11 cellular contexts compared by ENCODE assay signal in the genomic region with DNA sequence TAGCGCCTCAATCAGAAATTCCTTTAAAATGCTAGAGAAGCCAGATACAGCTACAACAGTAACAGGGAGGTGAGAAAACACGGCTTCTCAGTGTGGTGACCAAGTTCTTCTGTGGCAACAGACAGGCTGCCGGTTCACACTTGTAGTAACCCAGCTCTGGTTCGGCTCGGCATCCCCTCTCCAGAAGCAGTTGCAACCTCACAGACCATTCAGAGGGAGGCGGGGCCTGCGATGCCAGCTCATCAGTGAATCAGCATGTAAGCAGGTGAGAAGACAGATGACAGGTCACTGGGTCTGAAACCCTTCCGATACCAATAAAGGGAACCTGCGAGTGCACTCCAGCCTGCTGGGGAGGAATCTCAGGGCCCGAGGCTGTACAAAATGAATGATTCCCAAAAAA.
DNase-seq lines count a peak whose midpoint lies in the region; ATAC-seq and TF ChIP-seq lines count a peak whose summit lies in the region.
"Had no signal": no experiment of that assay in that cellular context is flagged by ENCODE, and none has a peak within 500 bp of the region (broad histone marks: within the 10 kb centered on the region; RNA-seq: fewer than 3 reads in every experiment).

No MANE protein-coding gene starts in this region.

- H2BK15ac ChIP-seq in neuronal stem cell (ENCODE audit: low read length): no peak overlapping the region

- ATAC-seq in HG03442 (IDR thresholded peaks at IDR 0.05; ENCODE audit: unreplicated experiment): no peak
- no peak for ATAC-seq in left colon
- ATAC-seq: activated naive CD8-positive, alpha-beta T cell treated with anti-CD3 and anti-CD28 coated beads, Interleukin-2, amount 50 U/mL, for 24 hours had no signal

- no peaks in the 10 kb centered on the region for H3K9me2 ChIP-seq in GM23248 (ENCODE audit: insufficient read depth)

- no peak overlapping the region for H2BK120ac ChIP-seq in neuronal stem cell (ENCODE audit: low read depth, low read length)

- H4K8ac ChIP-seq in neuronal stem cell (ENCODE audit: low read depth, low read length): no peak overlapping the region

- TF ChIP-seq CTCF in fibroblast of lung (conservative IDR thresholded peaks at IDR 0.05 in 1 of 2, IDR thresholded peaks at IDR 0.05 in 1 of 2; ENCODE audit: low read depth in 1 of 2, low read length in 2 of 2): no peak

- intact Hi-C loops in left colon (cut with DNase I, micrococcal nuclease): no loop called here

- H3K4me3 ChIP-seq in GM23248: no peak overlapping the region
- H3K4me3 ChIP-seq in fibroblast of lung (replicated peaks in 1 of 4; ENCODE audit: control extremely low read depth in 1 of 4, insufficient read depth in 1 of 4, low read depth in 3 of 4, low read length in 4 of 4): no peak overlapping the region
- H3K4me3 ChIP-seq in neuronal stem cell (ENCODE audit: low read length in 2 of 2): no peak overlapping the region

- no peaks in the 10 kb centered on the region for H3F3A ChIP-seq in GM23248 (ENCODE audit: insufficient read depth)

- H3K23ac ChIP-seq in neuronal stem cell (ENCODE audit: low read depth, low read length, poor library complexity): no peak overlapping the region

- 16 to 17% methylated on average over 10 of the region's 10 CpGs for WGBS in GM23248 (ENCODE audit: low coverage in 1 of 2, low lambda C conversion rate in 2 of 2, missing lambda C conversion rate in 2 of 2), 2 experiments
- no CpG with 5 or more reads among the region's 10 CpGs for WGBS in neuronal stem cell (ENCODE audit: extremely low coverage in 2 of 2, insufficient read length in 2 of 2, insufficient replicate concordance in 1 of 2), 2 donors

- H3K27ac ChIP-seq in GM23248 (no peak overlapping the region), fibroblast of lung (ENCODE audit: insufficient read depth, low read length) (no peak overlapping the region), neuronal stem cell (replicated peaks; ENCODE audit: low read length) (no peak overlapping the region)

- H2AFZ ChIP-seq in GM23248: no peak overlapping the region
- no peak overlapping the region for H2AFZ ChIP-seq in fibroblast of lung (ENCODE audit: low read length)
- H2AFZ ChIP-seq in neuronal stem cell (ENCODE audit: low read length): peak overlapping the region; percentile 79

- no peak overlapping the region for H2BK12ac ChIP-seq in neuronal stem cell (ENCODE audit: low read length)

- no peaks in the 10 kb centered on the region for H3K9me3 ChIP-seq in GM23248 (ENCODE audit: low read depth)
- H3K9me3 ChIP-seq in fibroblast of lung (ENCODE audit: control insufficient read depth, insufficient read depth, low read depth, low read length): no peaks in the 10 kb centered on the region
- no peaks in the 10 kb centered on the region for H3K9me3 ChIP-seq in neuronal stem cell (replicated peaks in 1 of 2; ENCODE audit: control insufficient read depth in 2 of 2, insufficient read depth in 1 of 2, low read depth in 1 of 2, low read length in 2 of 2)

- no peaks in the 10 kb centered on the region for H3K36me3 ChIP-seq in GM23248 (ENCODE audit: low read depth)
- no peaks in the 10 kb centered on the region for H3K36me3 ChIP-seq in fibroblast of lung (ENCODE audit: control insufficient read depth, insufficient read depth, low read length)
- H3K36me3 ChIP-seq in neuronal stem cell (replicated peaks in 1 of 2; ENCODE audit: control insufficient read depth in 2 of 2, insufficient read depth in 2 of 2, low read length in 2 of 2): no peaks in the 10 kb centered on the region

- no peak overlapping the region for H2AK5ac ChIP-seq in neuronal stem cell (ENCODE audit: low read depth, low read length)

- H2BK5ac ChIP-seq in neuronal stem cell (ENCODE audit: low read length): no peak overlapping the region

- H3K9ac ChIP-seq in GM23248 (no peak overlapping the region), fibroblast of lung (ENCODE audit: insufficient read depth, low read length) (no peak overlapping the region), neuronal stem cell (ENCODE audit: low read depth, low read length, poor library complexity) (no peak overlapping the region)

- H3K18ac ChIP-seq in neuronal stem cell (ENCODE audit: low read length): no peak overlapping the region

- H3K14ac ChIP-seq in neuronal stem cell (ENCODE audit: low read length): no peak overlapping the region

- H3K79me1 ChIP-seq in neuronal stem cell (ENCODE audit: low read depth, low read length): no peaks in the 10 kb centered on the region

- no peak overlapping the region for H3K4ac ChIP-seq in neuronal stem cell (ENCODE audit: low read length)

- H3K27me3 ChIP-seq in GM23248 (replicated peaks; ENCODE audit: insufficient read depth) (peaks cover 14% of the 10 kb centered on the region; the same call in 1 of the 2 replicates), fibroblast of lung (ENCODE audit: control insufficient read depth, insufficient read depth, low read length) (no peaks in the 10 kb centered on the region), neuronal stem cell (ENCODE audit: control insufficient read depth in 3 of 3, insufficient read depth in 3 of 3, low read depth in 1 of 3, low read length in 3 of 3) (peaks cover 0 to 11% (median 0%) of the 10 kb centered on the region in 3 experiments)

- in situ Hi-C loops in GM23248 (cut with MboI): no loop called here

- H3K4me1 ChIP-seq in GM23248 (ENCODE audit: insufficient read depth): no peaks in the 10 kb centered on the region
- no peaks in the 10 kb centered on the region for H3K4me1 ChIP-seq in fibroblast of lung (ENCODE audit: control insufficient read depth, extremely low read depth, insufficient read depth, low read length)
- H3K4me1 ChIP-seq in neuronal stem cell (ENCODE audit: control insufficient read depth in 2 of 2, insufficient read depth in 1 of 2, low read depth in 1 of 2, low read length in 2 of 2): peaks cover 0 to 4% of the 10 kb centered on the region in 2 donors

- H3K4me2 ChIP-seq in GM23248 (ENCODE audit: unreplicated experiment) (no peak overlapping the region), fibroblast of lung (ENCODE audit: extremely low read depth, insufficient read depth, low read length) (no peak overlapping the region), neuronal stem cell (ENCODE audit: insufficient read depth, low read length, poor library complexity, severe bottlenecking) (no peak overlapping the region)

- H4K20me1 ChIP-seq in GM23248 (ENCODE audit: insufficient read depth) (no peaks in the 10 kb centered on the region), fibroblast of lung (ENCODE audit: control insufficient read depth, extremely low read depth, insufficient read depth, low read length) (no peaks in the 10 kb centered on the region)

- DNase-seq in GM23248 (peak; percentile 32), NCI-H774 (lab: John Stamatoyannopoulos, UW) (peak; percentile 26), fibroblast of lung (ENCODE audit: low read depth in 2 of 2) (peak; percentile 31 to 42), neuronal stem cell (ENCODE audit: low spot score) (peak; percentile 6), left colon (no peak), DMS 273 (lab: John Stamatoyannopoulos, UW; ENCODE audit: unreplicated experiment) (no peak)
- DNase-seq: activated CD4-positive, CD25-positive, alpha-beta regulatory T cell treated with anti-CD3 and anti-CD28 coated beads, Interleukin-2, amount 50 U/mL, for 72 hours; activated naive CD8-positive, alpha-beta T cell treated with anti-CD3 and anti-CD28 coated beads, Interleukin-2, amount 50 U/mL, for 24 hours; GDM1; IMR-90 had no signal

- no peaks in the 10 kb centered on the region for H3K79me2 ChIP-seq in GM23248 (ENCODE audit: insufficient read depth)
- no peaks in the 10 kb centered on the region for H3K79me2 ChIP-seq in fibroblast of lung (ENCODE audit: control insufficient read depth, insufficient read depth, low read length)

- H4K91ac ChIP-seq in neuronal stem cell (ENCODE audit: low read depth, low read length, poor library complexity): no peak overlapping the region

Comparison
In these comparisons a context has a peak if more than half of its experiments do, and no peak if none do; other contexts are left out.
1. DNase-seq: peak in GM23248 (single experiment), NCI-H774 (single experiment), fibroblast of lung (2 of 2) and neuronal stem cell (single experiment); none in left colon (0 of 2) and DMS 273 (single experiment).